2 cellular contexts compared by ENCODE assay signal in genomic region chr1:112390335-112390734, GRCh38.
TF ChIP-seq lines count a peak whose summit lies in the region.

No MANE protein-coding gene starts in this region.

TF ChIP-seq in SK-N-SH, 30 proteins besides CTCF, POLR2A, EP300 and RAD21:
- TF ChIP-seq YY1 (IDR thresholded peaks at IDR 0.05; ENCODE audit: low read depth): peak; percentile 64

TF ChIP-seq in K562, 482 proteins besides CTCF, POLR2A, EP300 and RAD21:
- TF ChIP-seq BCOR (IDR thresholded peaks at IDR 0.05): 0 out of 2 replicates have a peak, but pooled peaks have one; percentile 26
- 0 out of 2 replicates have a peak, but pooled peaks have one; percentile 31 for TF ChIP-seq GABPA (tag; conservative IDR thresholded peaks at IDR 0.05; ENCODE audit: low read depth)
- TF ChIP-seq ZNF766 (CRISPR knock-in tag; conservative IDR thresholded peaks at IDR 0.05): 0 out of 2 replicates have a peak, but pooled peaks have one; percentile 29
- 0 out of 4 replicates have a peak, but pooled peaks of 1 of the 2 experiments have one; percentile 5 for TF ChIP-seq FOXK2 (conservative IDR thresholded peaks at IDR 0.05 in 1 of 2, IDR thresholded peaks at IDR 0.05 in 1 of 2; ENCODE audit: low read depth in 2 of 2)
- TF ChIP-seq ETV1 (tag; conservative IDR thresholded peaks at IDR 0.05; ENCODE audit: low read depth): peak; percentile 58; the same call in 1 of the 2 replicates
- TF ChIP-seq ADNP (tag; IDR thresholded peaks at IDR 0.05): peak; percentile 50; the same call in 1 of the 2 replicates
TF ChIP-seq in K562: peak in this region for 6; not testable (repeated sequence) for 476.
